14 cellular contexts compared by ENCODE assay signal in the genomic region with DNA sequence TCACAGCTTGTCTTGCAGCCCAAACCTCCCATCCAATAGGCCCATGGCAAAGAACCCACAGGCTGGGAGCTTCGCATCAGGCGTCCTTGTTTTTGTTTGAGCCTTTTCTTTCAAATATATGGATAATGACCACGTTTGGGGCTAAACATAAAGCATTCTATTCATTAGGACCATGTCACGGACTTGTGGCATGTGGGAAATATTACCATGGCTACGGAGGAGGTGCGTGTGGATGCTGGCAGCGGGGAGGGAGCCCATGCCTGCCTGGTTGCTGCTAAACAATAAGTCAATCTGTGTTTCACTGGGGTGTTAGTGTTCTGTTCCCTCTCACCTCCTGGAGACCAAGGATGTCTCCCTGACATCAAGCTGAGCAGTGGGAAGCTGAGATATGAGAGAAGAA.
A peak's percentile ranks its signal among the peaks of the same experiment; 100 is the strongest.
DNase-seq lines count a peak whose midpoint lies in the region; ATAC-seq and TF ChIP-seq lines count a peak whose summit lies in the region.
"Had no signal": no experiment of that assay in that cellular context is flagged by ENCODE, and none has a peak within 500 bp of the region (broad histone marks: within the 10 kb centered on the region; RNA-seq: fewer than 3 reads in every experiment).

No MANE protein-coding gene starts in this region.

- dilution Hi-C loops in mammary epithelial cell (cut with HindIII; ENCODE audit: low sequenced_read_pairs) = no loop called here

- DNase-seq in MCF 10A (ENCODE audit: unreplicated experiment) (no peak), mammary epithelial cell (no peak), SK-MEL-5 (ENCODE audit: low read depth, low spot score) (peak; percentile 22), nephron progenitor cell (no peak), retina (no peak), dedifferentiated amniotic fluid mesenchymal stem cell (ENCODE audit: extremely low spot score) (no peak)
- DNase-seq: Caco-2; CD8-positive, alpha-beta T cell; DMS53; GOT3; H9 had no signal

- no peak overlapping the region for H2AFZ ChIP-seq in mammary epithelial cell (ENCODE audit: low read depth, low read length)

- no peaks in the 10 kb centered on the region for H3K27me3 Mint-ChIP-seq in MCF 10A (ENCODE audit: insufficient read depth, unreplicated experiment)
- H3K27me3 Mint-ChIP-seq in nephron progenitor cell (ENCODE audit: low read depth, poor library complexity) = peaks cover 8% of the 10 kb centered on the region

- no peak overlapping the region for H3K9ac ChIP-seq in mammary epithelial cell (ENCODE audit: insufficient read depth, low read length)

- H3K4me1 Mint-ChIP-seq in MCF 10A (ENCODE audit: insufficient read depth, unreplicated experiment) = no peaks in the 10 kb centered on the region
- H3K4me1 Mint-ChIP-seq in nephron progenitor cell = peaks cover 53% of the 10 kb centered on the region

- no peaks in the 10 kb centered on the region for H3K36me3 ChIP-seq in mammary epithelial cell (ENCODE audit: insufficient read depth, low read length)

- no peak overlapping the region for H3K27ac ChIP-seq in mammary epithelial cell (ENCODE audit: insufficient read depth, low read depth, low read length)

- no peak overlapping the region for H3K4me3 Mint-ChIP-seq in MCF 10A (ENCODE audit: unreplicated experiment)
- H3K4me3 Mint-ChIP-seq in nephron progenitor cell = no peak overlapping the region
- H3K4me3 Mint-ChIP-seq: CD14-positive monocyte; CD8-positive, alpha-beta T cell; H9 had no signal

- in situ Hi-C loops in mammary epithelial cell (cut with MboI; ENCODE audit: low sequenced_read_pairs in 2 of 2) (no loop called here), SK-MEL-5 (cut with HindIII; ENCODE audit: low pct_unique_long_range_greater_than_20kb, low sequenced_read_pairs) (no loop called here)

- intact Hi-C loops in MCF 10A (cut with micrococcal nuclease) (no loop called here), mammary epithelial cell (cut with micrococcal nuclease) (no loop called here)

- H4K20me1 ChIP-seq in mammary epithelial cell (ENCODE audit: insufficient read depth, low read length) = no peaks in the 10 kb centered on the region

- WGBS in mammary epithelial cell (ENCODE audit: low coverage, missing lambda C conversion rate) = 81% methylated on average over 5 of the region's 7 CpGs

- H3K9me3 Mint-ChIP-seq in MCF 10A (ENCODE audit: unreplicated experiment) (no peaks in the 10 kb centered on the region), nephron progenitor cell (no peaks in the 10 kb centered on the region)
- H3K9me3 Mint-ChIP-seq: H9 had no signal

- H3K4me1 ChIP-seq in mammary epithelial cell (ENCODE audit: insufficient read depth, low read length) = peaks cover 4% of the 10 kb centered on the region
- H3K4me1 ChIP-seq: Caco-2 had no signal

- CTCF ChIA-PET in MCF 10A (lab: Yijun Ruan, JAX) (interaction anchor here (0.7 kb wide), 1 partner anchor 1003 kb away, joined by 3 read pairs; no protein-coding TSS in a partner anchor), mammary epithelial cell (lab: Charles Lee; ENCODE audit: low non-redundant PET) (no interaction called here)

- H3K27me3 ChIP-seq in mammary epithelial cell (ENCODE audit: insufficient read depth, low read length) = peaks cover 2% of the 10 kb centered on the region

- TF ChIP-seq CTCF in MCF 10A (IDR thresholded peaks at IDR 0.05; ENCODE audit: unreplicated experiment) (no peak), mammary epithelial cell (conservative IDR thresholded peaks at IDR 0.05 in 1 of 2, IDR thresholded peaks at IDR 0.05 in 1 of 2; ENCODE audit: extremely low read depth in 1 of 2, insufficient read depth in 1 of 2, low read depth in 1 of 2, low read length in 2 of 2) (no peak), nephron progenitor cell (IDR thresholded peaks at IDR 0.05) (no peak)

- no peaks in the 10 kb centered on the region for H3K9me3 ChIP-seq in mammary epithelial cell (replicated peaks; ENCODE audit: insufficient read depth, low read length)
- H3K9me3 ChIP-seq: Caco-2 had no signal

- no peaks in the 10 kb centered on the region for H3K79me2 ChIP-seq in mammary epithelial cell (ENCODE audit: insufficient read depth, low read length)

- no peak overlapping the region for H3K4me2 ChIP-seq in mammary epithelial cell (ENCODE audit: insufficient read depth, low read depth, low read length)

- H3K4me3 ChIP-seq in mammary epithelial cell (replicated peaks in 1 of 3; ENCODE audit: insufficient read depth in 1 of 3, low read depth in 2 of 3, low read length in 3 of 3) = no peak overlapping the region
- H3K4me3 ChIP-seq: K562 had no signal

- BruUV-seq in MCF 10A (replicated peaks; lab: Mats Ljungman, UMichigan) (no TSS peak), mammary epithelial cell (replicated peaks; lab: Mats Ljungman, UMichigan) (no TSS peak)

- H3K36me3 Mint-ChIP-seq in MCF 10A (ENCODE audit: insufficient read depth, unreplicated experiment) (peaks cover 6% of the 10 kb centered on the region), nephron progenitor cell (ENCODE audit: low read depth) (no peaks in the 10 kb centered on the region)
- H3K36me3 Mint-ChIP-seq: CD8-positive, alpha-beta T cell had no signal

- H3K27ac Mint-ChIP-seq in MCF 10A (ENCODE audit: low read depth, unreplicated experiment) (peak overlapping the region; percentile 14), nephron progenitor cell (peak overlapping the region; percentile 75)
- H3K27ac Mint-ChIP-seq: CD8-positive, alpha-beta T cell; H9 had no signal

- POLR2A ChIA-PET in MCF 10A (lab: Yijun Ruan, JAX) = no interaction called here

- ATAC-seq in GM18498 (IDR thresholded peaks at IDR 0.05; ENCODE audit: unreplicated experiment) = no peak
- ATAC-seq: CD8-positive, alpha-beta T cell; K562 had no signal
